In the genomic region with DNA sequence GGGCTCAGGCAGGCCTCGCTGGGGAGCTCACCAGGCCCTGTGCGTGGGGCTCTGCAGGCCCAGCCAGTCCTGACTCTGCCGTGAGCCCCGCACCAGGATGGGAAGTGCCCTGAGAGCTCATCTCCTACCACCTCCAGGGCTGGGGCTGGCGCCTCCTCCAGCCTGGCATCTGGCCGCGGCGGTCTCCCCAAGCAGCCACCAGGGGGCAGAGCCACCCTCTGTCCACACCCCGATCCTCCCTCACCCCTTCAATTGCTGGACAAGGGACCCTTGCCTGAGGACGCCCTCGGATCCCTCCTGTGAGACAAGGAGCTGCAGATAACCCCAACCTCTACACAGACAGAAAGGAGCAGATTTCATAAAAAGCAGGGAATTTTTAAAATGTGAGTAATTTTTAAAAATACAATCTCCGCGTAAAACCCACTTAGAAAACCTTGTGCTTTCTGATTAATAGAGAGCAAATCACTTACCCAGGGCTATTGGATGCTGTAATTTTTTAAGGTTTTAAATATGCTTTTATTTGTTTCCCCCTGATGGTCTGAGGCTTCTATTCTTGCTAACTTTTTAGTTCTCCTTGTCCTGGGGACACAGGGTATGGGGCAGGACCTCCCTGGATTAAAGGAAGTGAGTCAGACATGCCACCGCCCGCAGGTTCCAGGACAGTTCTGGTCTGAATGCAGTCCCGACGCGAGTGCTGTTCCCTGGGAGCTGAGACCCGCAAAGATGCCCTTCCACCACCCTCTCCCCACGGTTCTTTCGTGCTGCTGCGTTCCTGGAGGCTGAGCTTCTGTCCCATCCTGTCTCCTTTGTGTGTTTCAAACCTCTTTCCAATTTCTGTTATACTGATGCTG, we compare ENCODE assay signal across 8 cellular contexts. TPM values are rescaled to one million over a fixed set of nuclear protein-coding genes. Genes with fewer than 3 reads are reported as not detected.
A peak's percentile ranks its signal among the peaks of the same experiment; 100 is the strongest.
DNase-seq lines count a peak whose midpoint lies in the region; ATAC-seq and TF ChIP-seq lines count a peak whose summit lies in the region.

No MANE protein-coding gene starts in this region.

- H3K9ac ChIP-seq in OCI-LY1 (ENCODE audit: low read length), result no peak overlapping the region

- TF ChIP-seq CTCF in OCI-LY1 (IDR thresholded peaks at IDR 0.05; ENCODE audit: low read length) (peak; percentile 77), foreskin fibroblast (IDR thresholded peaks at IDR 0.05; ENCODE audit: low read depth, low read length) (peak; percentile 76), osteoblast (IDR thresholded peaks at IDR 0.05; ENCODE audit: extremely low read depth, low read depth, low read length) (peak; percentile 67), uterus (IDR thresholded peaks at IDR 0.05) (peak; percentile 47 to 65 (median 54))

- intact Hi-C loops in uterus (cut with DNase I; ENCODE audit: low total_unique reads), result no loop called here

- H3K4me2 ChIP-seq in OCI-LY1 (ENCODE audit: low read length) (no peak overlapping the region), osteoblast (ENCODE audit: insufficient read depth, low read length) (no peak overlapping the region)

- no peaks in the 10 kb centered on the region for H4K20me1 ChIP-seq in OCI-LY1 (ENCODE audit: insufficient read depth, low read length)
- no peaks in the 10 kb centered on the region for H4K20me1 ChIP-seq in osteoblast (ENCODE audit: insufficient read depth, low read length)

- H3K36me3 ChIP-seq in OCI-LY1 (ENCODE audit: insufficient read depth, low read length) (no peaks in the 10 kb centered on the region), osteoblast (ENCODE audit: insufficient read depth, low read length) (no peaks in the 10 kb centered on the region), uterus (no peaks in the 10 kb centered on the region)

- H3K4me3 ChIP-seq in OCI-LY1 (ENCODE audit: low read depth, low read length, poor library complexity, severe bottlenecking) (no peak overlapping the region), foreskin fibroblast (ENCODE audit: low read depth in 1 of 2, low read length in 2 of 2) (no peak overlapping the region), osteoblast (ENCODE audit: insufficient read depth, low read length) (no peak overlapping the region), uterus (no peak overlapping the region)

- H2AFZ ChIP-seq in OCI-LY1 (ENCODE audit: low read length), result no peak overlapping the region
- peak overlapping the region; percentile 22 for H2AFZ ChIP-seq in osteoblast (ENCODE audit: low read length)

- DNase-seq in EL (peak; percentile 17), foreskin fibroblast (peak; percentile 10 to 33), osteoblast (ENCODE audit: insufficient read length, low spot score, missing footprints) (peak; percentile 88), uterus (peak in 1 of 2 donors; percentile 20), GM19240 (ENCODE audit: insufficient read length, low spot score) (no peak)
- DNase-seq in activated T-cell treated with anti-CD3 and anti-CD28 coated beads, Interleukin-2, amount 50 U/mL, for 1 hour, result peak; percentile 63

- no peaks in the 10 kb centered on the region for H3F3A ChIP-seq in OCI-LY1 (ENCODE audit: insufficient read depth, low read length)

- ATAC-seq in HG02885 (IDR thresholded peaks at IDR 0.05; ENCODE audit: poor library complexity, unreplicated experiment), result peak; percentile 66

- H3K27ac ChIP-seq in OCI-LY1 (ENCODE audit: low read depth, low read length, poor library complexity, severe bottlenecking) (no peak overlapping the region), osteoblast (ENCODE audit: low read depth, low read length) (no peak overlapping the region), uterus (no peak overlapping the region)

- H3K79me2 ChIP-seq in OCI-LY1 (ENCODE audit: insufficient read depth, low read length) (no peaks in the 10 kb centered on the region), osteoblast (ENCODE audit: insufficient read depth, low read length) (no peaks in the 10 kb centered on the region)

- no peaks in the 10 kb centered on the region for H3K9me2 ChIP-seq in OCI-LY1 (ENCODE audit: low read depth, low read length)

- H3K9me3 ChIP-seq in OCI-LY1 (ENCODE audit: low read length) (no peaks in the 10 kb centered on the region), osteoblast (ENCODE audit: low read depth, low read length) (no peaks in the 10 kb centered on the region), uterus (no peaks in the 10 kb centered on the region)

- H3K4me1 ChIP-seq in OCI-LY1 (ENCODE audit: insufficient read depth, low read length, severe bottlenecking), result no peaks in the 10 kb centered on the region
- peaks cover 3% of the 10 kb centered on the region for H3K4me1 ChIP-seq in osteoblast (ENCODE audit: insufficient read depth, low read length)
- no peaks in the 10 kb centered on the region for H3K4me1 ChIP-seq in uterus

- H3K27me3 ChIP-seq in OCI-LY1 (ENCODE audit: insufficient read depth, low read length), result no peaks in the 10 kb centered on the region
- no peaks in the 10 kb centered on the region for H3K27me3 ChIP-seq in osteoblast (ENCODE audit: insufficient read depth, low read length)
- no peaks in the 10 kb centered on the region for H3K27me3 ChIP-seq in uterus

- TF ChIP-seq POLR2A in uterus (IDR thresholded peaks at IDR 0.05), result no peak

RNA-seq across cellular contexts. Expression of a gene that starts 52.3 kb away (rescaled TPM):
- under 0.01 TPM in 1 of 2 replicates, not detected in the other for total RNA-seq in osteoblast
- total RNA-seq in uterus, result 1 to 10 TPM; 1.6 to 9.1 (median 2.8) TPM
